In genomic region chr17:49776864-49777263, GRCh38 we compare ENCODE assay signal across 23 cellular contexts. TPM values are rescaled to one million over a fixed set of nuclear protein-coding genes. Genes with fewer than 3 reads are reported as not detected.
A peak's percentile ranks its signal among the peaks of the same experiment; 100 is the strongest.
DNase-seq lines count a peak whose midpoint lies in the region; ATAC-seq and TF ChIP-seq lines count a peak whose summit lies in the region.
"Had no signal": no experiment of that assay in that cellular context is flagged by ENCODE, and none has a peak within 500 bp of the region (broad histone marks: within the 10 kb centered on the region; RNA-seq: fewer than 3 reads in every experiment).

No MANE protein-coding gene starts in this region.

- H3K4me3 ChIP-seq in esophagus muscularis mucosa: peak overlapping the region in 3 of 4 donors; percentile 2 to 21 (median 5)
- peak overlapping the region; percentile 8 to 12 for H3K4me3 ChIP-seq in muscle layer of colon (ENCODE audit: low read depth in 1 of 2, low read length in 2 of 2)
- no peak overlapping the region for H3K4me3 ChIP-seq in suprapubic skin
- H3K4me3 ChIP-seq: cardiac muscle cell, heart left ventricle, prostate gland had no signal

- peaks cover 24 to 58% (median 52%) of the 10 kb centered on the region in 4 donors for H3K4me1 ChIP-seq in esophagus muscularis mucosa
- H3K4me1 ChIP-seq in muscle layer of colon (ENCODE audit: insufficient read depth, low read length): peaks cover 50% of the 10 kb centered on the region
- H3K4me1 ChIP-seq in suprapubic skin: peaks cover 30% of the 10 kb centered on the region
- H3K4me1 ChIP-seq: prostate gland had no signal

- no peaks in the 10 kb centered on the region for H3K27me3 ChIP-seq in esophagus muscularis mucosa
- no peaks in the 10 kb centered on the region for H3K27me3 ChIP-seq in muscle layer of colon (ENCODE audit: control insufficient read depth in 1 of 2, insufficient read depth in 2 of 2, low read length in 2 of 2)
- no peaks in the 10 kb centered on the region for H3K27me3 ChIP-seq in suprapubic skin
- H3K27me3 ChIP-seq: cardiac muscle cell, heart left ventricle had no signal

- TF ChIP-seq POLR2A in esophagus muscularis mucosa (IDR thresholded peaks at IDR 0.05; ENCODE audit: low read depth) (no peak), suprapubic skin (IDR thresholded peaks at IDR 0.05) (no peak)

- no peak overlapping the region for H3K9ac ChIP-seq in muscle layer of colon (ENCODE audit: low read length)

- DNase-seq in AG20443 (ENCODE audit: low spot score) (peak; percentile 35), esophagus muscularis mucosa (ENCODE audit: extremely low spot score) (no peak), suprapubic skin (ENCODE audit: low spot score in 2 of 2) (no peak)
- DNase-seq: activated CD4-positive, CD25-positive, alpha-beta regulatory T cell treated with anti-CD3 and anti-CD28 coated beads, Interleukin-2, amount 50 U/mL, for 72 hours; activated naive CD8-positive, alpha-beta T cell treated with anti-CD3 and anti-CD28 coated beads, Interleukin-2, amount 50 U/mL, for 24 hours; effector CD4-positive, alpha-beta T cell; immature natural killer cell; NCI-H1048; NCI-H2029; NCI-H446 treated with DMSO at 0.1 percent for 48 hours; NK-92 treated with Interleukin-12 subunit alpha and Interleukin-12 subunit beta, amount 100 ng/mL, for 24 hours had no signal

- 6% methylated on average over 5 of the region's 5 CpGs for WGBS in esophagus muscularis mucosa
- 23% methylated on average over 5 of the region's 5 CpGs for WGBS in suprapubic skin

- TF ChIP-seq CTCF in esophagus muscularis mucosa (IDR thresholded peaks at IDR 0.05): no peak
- no peak for TF ChIP-seq CTCF in suprapubic skin (IDR thresholded peaks at IDR 0.05)

- no peaks in the 10 kb centered on the region for H3K9me3 ChIP-seq in esophagus muscularis mucosa
- H3K9me3 ChIP-seq in muscle layer of colon (ENCODE audit: low read length): no peaks in the 10 kb centered on the region
- no peaks in the 10 kb centered on the region for H3K9me3 ChIP-seq in suprapubic skin
- H3K9me3 ChIP-seq: heart left ventricle, prostate gland had no signal

- TF ChIP-seq EP300 in esophagus muscularis mucosa (IDR thresholded peaks at IDR 0.05): no peak
- no peak for TF ChIP-seq EP300 in suprapubic skin (IDR thresholded peaks at IDR 0.05)

- intact Hi-C loops in esophagus muscularis mucosa (cut with DNase I): no loop called here

- H3K36me3 ChIP-seq in esophagus muscularis mucosa (no peaks in the 10 kb centered on the region), muscle layer of colon (ENCODE audit: insufficient read depth, low read length) (no peaks in the 10 kb centered on the region), suprapubic skin (no peaks in the 10 kb centered on the region)
- H3K36me3 ChIP-seq: cardiac muscle cell, heart left ventricle, prostate gland had no signal

- H3K27ac ChIP-seq in esophagus muscularis mucosa (replicated peaks in 1 of 4) (peak overlapping the region; percentile 78 to 86 (median 83)), muscle layer of colon (ENCODE audit: low read depth, low read length) (peak overlapping the region; percentile 71), suprapubic skin (peak overlapping the region; percentile 38)
- H3K27ac ChIP-seq: C4-2B, cardiac muscle cell, prostate gland had no signal

- ATAC-seq in GM18858 (IDR thresholded peaks at IDR 0.05; ENCODE audit: unreplicated experiment) (no peak), HG03039 (IDR thresholded peaks at IDR 0.05; ENCODE audit: unreplicated experiment) (no peak), HG02884 (IDR thresholded peaks at IDR 0.05; ENCODE audit: unreplicated experiment) (no peak), HG03457 (IDR thresholded peaks at IDR 0.05; ENCODE audit: unreplicated experiment) (no peak)
- ATAC-seq: activated naive CD8-positive, alpha-beta T cell treated with anti-CD3 and anti-CD28 coated beads, Interleukin-2, amount 50 U/mL, for 24 hours; activated T-helper 17 cell treated with anti-CD3 and anti-CD28 coated beads, Interleukin-2, amount 50 U/mL, for 72 hours; natural killer cell treated with Interleukin-12 subunit alpha and Interleukin-12 subunit beta and Interleukin-15 and Interleukin-18, amount 100 ng/mL, for 72 hours; SK-N-SH treated with all-trans-retinoic acid at 6 μM for 48 hours had no signal

RNA-seq across cellular contexts. Expression of gene KAT7, which starts 11.6 kb away (rescaled TPM):
- total RNA-seq in esophagus muscularis mucosa: 10 to 100 TPM; 29.5 to 48.1 (median 43.4) TPM
- 10 to 100 TPM; 37.1 to 71.4 (median 52.2) TPM for total RNA-seq in suprapubic skin

RNA-seq across cellular contexts. Expression of gene FAM117A, which starts 12.9 kb away (rescaled TPM):
- total RNA-seq in esophagus muscularis mucosa (10 to 100 TPM; 13.3 to 33.0 (median 24.8) TPM), suprapubic skin (10 to 100 TPM; 24.2 to 47.3 (median 28.7) TPM)
